ENCODE assay signal across 9 cellular contexts in genomic region chr19:15419413-15420025, GRCh38. TPM values are rescaled to one million over a fixed set of nuclear protein-coding genes. Genes with fewer than 3 reads are reported as not detected.
DNase-seq lines count a peak whose midpoint lies in the region; ATAC-seq and TF ChIP-seq lines count a peak whose summit lies in the region.
"Had no signal": no experiment of that assay in that cellular context is flagged by ENCODE, and none has a peak within 500 bp of the region (broad histone marks: within the 10 kb centered on the region; RNA-seq: fewer than 3 reads in every experiment).

No MANE protein-coding gene starts in this region.

- H3K36me3 ChIP-seq in MM.1S (replicated peaks; ENCODE audit: insufficient read depth, low read length) (0 out of 2 replicates have a peak, but pooled peaks cover 4% of the 10 kb centered on the region), neutrophil (peaks cover 34% of the 10 kb centered on the region)

- H3K36me3 Mint-ChIP-seq in Calu3 (ENCODE audit: insufficient read depth, unreplicated experiment) = peaks cover 32% of the 10 kb centered on the region

- peaks cover 14% of the 10 kb centered on the region for H3K4me1 Mint-ChIP-seq in Calu3 (ENCODE audit: low read depth, unreplicated experiment)

- H3K4me2 ChIP-seq in MM.1S (ENCODE audit: low read depth, low read length) = peak overlapping the region; percentile 53; the same call in 1 of the 2 replicates

- no peaks in the 10 kb centered on the region for H3K27me3 Mint-ChIP-seq in Calu3 (ENCODE audit: unreplicated experiment)

- H3K9me3 ChIP-seq in MM.1S (replicated peaks; ENCODE audit: insufficient read depth, low read length) = no peaks in the 10 kb centered on the region
- H3K9me3 ChIP-seq in neutrophil = no peaks in the 10 kb centered on the region

- no peak for ATAC-seq in HG03432 (IDR thresholded peaks at IDR 0.05; ENCODE audit: unreplicated experiment)
- no peak for ATAC-seq in HG03520 (IDR thresholded peaks at IDR 0.05; ENCODE audit: unreplicated experiment)
- no peak for ATAC-seq in HG03521 (IDR thresholded peaks at IDR 0.05; ENCODE audit: unreplicated experiment)

- H3K27ac Mint-ChIP-seq in Calu3 (ENCODE audit: unreplicated experiment) = peak overlapping the region; percentile 96

- no peaks in the 10 kb centered on the region for H3K9me2 ChIP-seq in MM.1S (replicated peaks; ENCODE audit: insufficient read depth, low read length)

- H3K4me3 Mint-ChIP-seq in Calu3 (ENCODE audit: low read depth, unreplicated experiment) = peak overlapping the region; percentile 97

- peaks cover 13% of the 10 kb centered on the region for H3K4me1 ChIP-seq in MM.1S (ENCODE audit: low read length)
- H3K4me1 ChIP-seq in neutrophil (ENCODE audit: control insufficient read depth in 1 of 2, insufficient read depth in 1 of 2, low read depth in 1 of 2, low read length in 1 of 2) = peaks cover 22 to 25% of the 10 kb centered on the region in 2 experiments

- H3K27ac ChIP-seq in MM.1S (ENCODE audit: low read length) (no peak overlapping the region), coronary artery (peak overlapping the region; percentile 40 to 66), neutrophil (peak overlapping the region; percentile 84)

- intact Hi-C loops in Calu3 (cut with micrococcal nuclease; ENCODE audit: unreplicated experiment) = loop anchor here (1.0 to 2.0 kb wide), 2 partner anchors 41 to 137 kb away; partner anchors contain the start of gene AKAP8

- H2AFZ ChIP-seq in MM.1S (ENCODE audit: low read length) = no peak overlapping the region

- H3K9me3 Mint-ChIP-seq in Calu3 (ENCODE audit: low read depth, unreplicated experiment) = no peaks in the 10 kb centered on the region

- no TSS peak for BruUV-seq in Calu3 (replicated peaks; lab: Mats Ljungman, UMichigan)

- no peaks in the 10 kb centered on the region for H4K20me1 ChIP-seq in MM.1S (ENCODE audit: insufficient read depth, low read length)

- TF ChIP-seq CTCF in Calu3 (IDR thresholded peaks at IDR 0.05; ENCODE audit: unreplicated experiment) (no peak), MM.1S (IDR thresholded peaks at IDR 0.05; ENCODE audit: low read length) (no peak), coronary artery (IDR thresholded peaks at IDR 0.05) (no peak), neutrophil (IDR thresholded peaks at IDR 0.05) (no peak)

- H3K79me2 ChIP-seq in MM.1S (ENCODE audit: low read length) = peaks cover 41% of the 10 kb centered on the region

- peak overlapping the region; percentile 2; the same call in 1 of the 2 replicates for H3K9ac ChIP-seq in MM.1S (ENCODE audit: low read length)

- peaks cover 7% of the 10 kb centered on the region; the same call in 1 of the 2 replicates for H3F3A ChIP-seq in MM.1S (ENCODE audit: insufficient read depth, low read length)

- no peak for DNase-seq in Calu3
- no peak for DNase-seq in MM.1S
- no peak for DNase-seq in coronary artery (ENCODE audit: low spot score)
- DNase-seq in NCI-H1436 (lab: John Stamatoyannopoulos, UW) = no peak

- CTCF ChIA-PET in Calu3 (lab: Charles Lee) = interaction anchor here (0.6 to 2.1 kb wide), 8 partner anchors 13 to 328 kb away, joined by 3 to 35 read pairs (median 4); partner anchors contain the start of gene AKAP8

- no peaks in the 10 kb centered on the region for H3K27me3 ChIP-seq in MM.1S (replicated peaks; ENCODE audit: insufficient read depth, low read length)
- H3K27me3 ChIP-seq in neutrophil = no peaks in the 10 kb centered on the region

- H3K4me3 ChIP-seq in MM.1S (ENCODE audit: low read length) (peak overlapping the region; percentile 13; the same call in 1 of the 2 replicates), coronary artery (peak overlapping the region; percentile 100), neutrophil (ENCODE audit: low read depth in 1 of 2, low read length in 1 of 2) (peak overlapping the region; percentile 97 to 99)

RNA-seq across cellular contexts. Expression of gene AKAP8L, which starts 0.7 kb away (rescaled TPM):
- total RNA-seq in Calu3 (2022) = 94.0 and 96.8 TPM in 2 replicates

RNA-seq across cellular contexts. Expression of gene WIZ, which starts 30.2 kb away (rescaled TPM):
- 31.9 and 34.0 TPM in 2 replicates for total RNA-seq in Calu3 (2022)

RNA-seq across cellular contexts. Expression of gene AKAP8, which starts 39.9 kb away (rescaled TPM):
- total RNA-seq in Calu3 (2022) = 35.8 and 38.0 TPM in 2 replicates

RNA-seq across cellular contexts. Expression of gene RASAL3, which starts 44.8 kb away (rescaled TPM):
- total RNA-seq in Calu3 (2022) = not detected in 2 replicates
- total RNA-seq: HT1080 had no signal

RNA-seq across cellular contexts. Expression of gene PGLYRP2, which starts 59.8 kb away (rescaled TPM):
- not detected in 2 replicates for total RNA-seq in Calu3 (2022)
- total RNA-seq: HT1080 had no signal

Comparison
In these comparisons a context has a peak if more than half of its experiments do, and no peak if none do; other contexts are left out.
1. H3K4me3 ChIP-seq: peak in every context shown above with its lines; median percentile 100 in coronary artery; 98 in neutrophil; 13 in MM.1S.